Comparison of ENCODE assay signal across 8 cellular contexts in the genomic region with DNA sequence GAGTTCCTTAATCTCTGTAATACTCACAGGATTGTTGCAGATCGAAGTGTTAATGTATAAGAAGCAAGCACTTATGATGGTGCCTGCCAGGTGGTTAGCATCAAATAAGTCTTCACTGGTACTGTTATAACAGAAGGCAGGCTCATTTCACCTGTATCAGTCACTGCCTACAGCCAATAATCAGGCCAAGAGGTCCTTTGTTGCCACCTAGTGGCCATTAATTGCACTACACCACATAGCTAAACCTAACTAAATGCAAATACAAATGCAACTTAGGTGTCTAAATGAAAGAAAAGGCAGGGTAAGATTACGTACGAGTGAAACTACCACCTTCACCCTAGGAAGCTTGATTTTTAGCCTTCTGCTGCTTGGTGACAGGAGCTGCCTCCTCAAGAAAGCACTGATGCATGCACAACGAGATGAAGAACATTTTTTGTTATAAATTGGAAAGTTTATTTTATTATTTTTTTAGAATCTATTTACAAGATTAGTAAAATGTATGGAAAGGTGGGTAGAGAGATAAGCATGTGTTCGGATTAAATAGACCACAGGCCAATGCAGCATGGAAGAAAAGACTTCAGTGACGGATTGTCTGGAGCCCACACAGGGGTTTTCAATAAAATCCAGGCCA.
A peak's percentile ranks its signal among the peaks of the same experiment; 100 is the strongest.
DNase-seq lines count a peak whose midpoint lies in the region; ATAC-seq and TF ChIP-seq lines count a peak whose summit lies in the region.

No MANE protein-coding gene starts in this region.

- intact Hi-C loops in mammary epithelial cell (cut with micrococcal nuclease) (loop anchor here (1.0 to 2.0 kb wide), 8 partner anchors 40 to 596 kb away; no protein-coding TSS in a partner anchor), left colon (cut with DNase I, micrococcal nuclease) (no loop called here)

- DNase-seq in AG09309 (ENCODE audit: low read depth) (no peak), NCI-H1417 (lab: John Stamatoyannopoulos, UW) (peak; percentile 72 to 90 (median 81)), SKM-1 treated with dmso at 0.1 percent for 144 hours (lab: John Stamatoyannopoulos, UW; ENCODE audit: unreplicated experiment) (peak; percentile 61), mammary epithelial cell (peak; percentile 56), left colon (peak in 1 of 2 donors; percentile 42)
- peak in 2 of 3 donors; percentile 20 to 31 for DNase-seq in stimulated activated CD4-positive, alpha-beta T cell treated with anti-CD3 and anti-CD28 coated beads, TNF-alpha, amount 100 ng/mL, for 48 hours (ENCODE audit: low read depth in 3 of 3)

- ATAC-seq in GM18498 (IDR thresholded peaks at IDR 0.05; ENCODE audit: unreplicated experiment) (peak; percentile 96), HG02840 (IDR thresholded peaks at IDR 0.05; ENCODE audit: low FRiP score, unreplicated experiment) (peak; percentile 80), left colon (peak; percentile 61)

- H3K27me3 ChIP-seq in mammary epithelial cell (ENCODE audit: insufficient read depth, low read length): no peaks in the 10 kb centered on the region

- dilution Hi-C loops in mammary epithelial cell (cut with HindIII; ENCODE audit: low sequenced_read_pairs): loop anchor here (5.0 kb wide), 2 partner anchors 36 to 104 kb away; no protein-coding TSS in a partner anchor

- BruUV-seq in mammary epithelial cell (replicated peaks; lab: Mats Ljungman, UMichigan): no TSS peak

- peak overlapping the region; percentile 83 for H2AFZ ChIP-seq in mammary epithelial cell (ENCODE audit: low read depth, low read length)

- in situ Hi-C loops in mammary epithelial cell (cut with MboI; ENCODE audit: low sequenced_read_pairs in 2 of 2): no loop called here

- H3K79me2 ChIP-seq in mammary epithelial cell (ENCODE audit: insufficient read depth, low read length): no peaks in the 10 kb centered on the region

- H3K36me3 ChIP-seq in mammary epithelial cell (ENCODE audit: insufficient read depth, low read length): no peaks in the 10 kb centered on the region

- no peaks in the 10 kb centered on the region for H4K20me1 ChIP-seq in mammary epithelial cell (ENCODE audit: insufficient read depth, low read length)

- peak; percentile 84 for TF ChIP-seq CTCF in AG09309 (IDR thresholded peaks at IDR 0.05; ENCODE audit: control insufficient read depth, insufficient read depth, low read depth, low read length, missing control alignments)
- peak; percentile 92 to 95 for TF ChIP-seq CTCF in mammary epithelial cell (conservative IDR thresholded peaks at IDR 0.05 in 1 of 2, IDR thresholded peaks at IDR 0.05 in 1 of 2; ENCODE audit: extremely low read depth in 1 of 2, insufficient read depth in 1 of 2, low read depth in 1 of 2, low read length in 2 of 2)

- CTCF ChIA-PET in mammary epithelial cell (lab: Charles Lee; ENCODE audit: low non-redundant PET): interaction anchor here (0.6 to 0.8 kb wide), 3 partner anchors 41 to 265 kb away, joined by 4 to 10 read pairs (median 4); no protein-coding TSS in a partner anchor

- H3K27ac ChIP-seq in mammary epithelial cell (ENCODE audit: insufficient read depth, low read depth, low read length): no peak overlapping the region

- no peak overlapping the region for H3K4me2 ChIP-seq in mammary epithelial cell (ENCODE audit: insufficient read depth, low read depth, low read length)

- 14% methylated on average over 6 of the region's 6 CpGs for whole genome bisulfite sequencing in mammary epithelial cell (ENCODE audit: low coverage, missing lambda C conversion rate)

- no peaks in the 10 kb centered on the region for H3K9me3 ChIP-seq in mammary epithelial cell (replicated peaks; ENCODE audit: insufficient read depth, low read length)

- H3K4me3 ChIP-seq in AG09309 (ENCODE audit: control insufficient read depth, low read depth, low read length): no peak overlapping the region
- no peak overlapping the region for H3K4me3 ChIP-seq in mammary epithelial cell (replicated peaks in 1 of 3; ENCODE audit: insufficient read depth in 1 of 3, low read depth in 2 of 3, low read length in 3 of 3)

- peaks cover 13% of the 10 kb centered on the region for H3K4me1 ChIP-seq in mammary epithelial cell (ENCODE audit: insufficient read depth, low read length)

- no peak overlapping the region for H3K9ac ChIP-seq in mammary epithelial cell (ENCODE audit: insufficient read depth, low read length)
